Comparison of ENCODE assay signal across 10 cellular contexts in genomic region chr16:51113254-51114125, GRCh38. TPM values are rescaled to one million over a fixed set of nuclear protein-coding genes. Genes with fewer than 3 reads are reported as not detected.
DNase-seq lines count a peak whose midpoint lies in the region; ATAC-seq and TF ChIP-seq lines count a peak whose summit lies in the region.
"Had no signal": no experiment of that assay in that cellular context is flagged by ENCODE, and none has a peak within 500 bp of the region (broad histone marks: within the 10 kb centered on the region; RNA-seq: fewer than 3 reads in every experiment).

No MANE protein-coding gene starts in this region.

- intact Hi-C loops in testis (cut with DNase I; ENCODE audit: low total_unique reads) = no loop called here

- peak; percentile 20 for DNase-seq in RPMI8226
- DNase-seq in islet precursor cell = peak; percentile 48
- DNase-seq in medulla oblongata (ENCODE audit: extremely low spot score) = no peak
- no peak for DNase-seq in testis
- DNase-seq in stimulated activated CD4-positive, alpha-beta T cell treated with anti-CD3 and anti-CD28 coated beads, Interleukin-15, amount 100 ng/mL, for 24 hours = no peak
- no peak for DNase-seq in hypothalamus (lab: John Stamatoyannopoulos, UW)
- DNase-seq: left lung, NCI-H510A had no signal

- TF ChIP-seq POLR2A in testis (IDR thresholded peaks at IDR 0.05) = no peak

- WGBS in testis, 2 donors = 2 to 5% methylated on average over 38 to 49 of the region's 49 CpGs

- peak; percentile 60 for ATAC-seq in GM19324 (IDR thresholded peaks at IDR 0.05; ENCODE audit: low FRiP score, unreplicated experiment)
- ATAC-seq: left lung had no signal

- no peak overlapping the region for H3K9ac ChIP-seq in BLaER1

- H3K27ac ChIP-seq in BLaER1 = no peak overlapping the region
- H3K27ac ChIP-seq in testis = no peak overlapping the region
- H3K27ac ChIP-seq: left lung had no signal

- H3K4me3 ChIP-seq in BLaER1 (peak overlapping the region; percentile 45), testis (no peak overlapping the region)
- H3K4me3 ChIP-seq: left lung had no signal

- no peaks in the 10 kb centered on the region for H3K36me3 ChIP-seq in BLaER1
- H3K36me3 ChIP-seq in testis (ENCODE audit: low read depth, missing control alignments) = no peaks in the 10 kb centered on the region
- H3K36me3 ChIP-seq: left lung had no signal

- no peaks in the 10 kb centered on the region for H3K9me3 ChIP-seq in BLaER1
- no peaks in the 10 kb centered on the region for H3K9me3 ChIP-seq in testis
- H3K9me3 ChIP-seq: left lung had no signal

- peaks cover 47% of the 10 kb centered on the region for H3K27me3 ChIP-seq in BLaER1
- H3K27me3 ChIP-seq in testis = no peaks in the 10 kb centered on the region

- peaks cover 10% of the 10 kb centered on the region for H3K4me1 ChIP-seq in BLaER1
- H3K4me1 ChIP-seq in testis = peaks cover 4% of the 10 kb centered on the region
- H3K4me1 ChIP-seq: left lung had no signal

- H4K20me1 ChIP-seq in BLaER1 = no peaks in the 10 kb centered on the region; the same call in 1 of the 2 replicates

- peak overlapping the region; percentile 78 for H3K4me2 ChIP-seq in BLaER1

- TF ChIP-seq CTCF in testis (IDR thresholded peaks at IDR 0.05) = no peak

RNA-seq across cellular contexts. Expression of gene SALL1, which starts 37.6 kb away (rescaled TPM):
- total RNA-seq in testis = 1 to 10 TPM; 4.9 to 5.9 TPM
- polyA plus RNA-seq in testis (ENCODE audit: insufficient read depth, low read depth, low replicate concordance) = 4.0 TPM
- total RNA-seq: left lung had no signal

Comparison
In these comparisons a context has a peak if more than half of its experiments do, and no peak if none do; other contexts are left out.
1. DNase-seq: peak in RPMI8226 (single experiment) and islet precursor cell (single experiment); none in medulla oblongata (single experiment), testis (single experiment), stimulated activated CD4-positive, alpha-beta T cell treated with anti-CD3 and anti-CD28 coated beads, Interleukin-15, amount 100 ng/mL, for 24 hours (single experiment) and hypothalamus (0 of 51).